ENCODE assay signal across 1 cellular context in the genomic region with DNA sequence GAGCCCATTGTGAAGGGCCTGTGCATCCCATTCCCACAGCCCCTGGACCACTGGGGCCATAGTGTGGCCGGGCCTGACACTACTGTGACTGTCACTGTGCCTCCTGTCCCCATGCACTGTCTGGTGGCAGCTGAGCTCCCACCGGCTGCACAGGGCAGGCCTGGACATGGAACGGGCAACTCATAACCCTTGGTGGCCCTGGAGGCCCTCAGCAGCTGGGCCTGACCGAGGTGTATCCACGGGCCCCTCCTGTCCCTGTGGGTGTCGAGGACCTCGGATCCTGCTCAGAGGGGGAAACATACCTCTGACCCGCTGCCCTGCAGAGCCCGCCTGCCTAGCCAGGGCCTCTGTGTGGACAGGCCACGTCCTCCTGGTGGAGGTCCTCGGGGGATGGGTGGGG.
TF ChIP-seq lines count a peak whose summit lies in the region.

No MANE protein-coding gene starts in this region.

TF ChIP-seq in HepG2, 621 proteins besides CTCF, POLR2A, EP300 and RAD21 (continued from another document):
- TF ChIP-seq, protein P1, sequence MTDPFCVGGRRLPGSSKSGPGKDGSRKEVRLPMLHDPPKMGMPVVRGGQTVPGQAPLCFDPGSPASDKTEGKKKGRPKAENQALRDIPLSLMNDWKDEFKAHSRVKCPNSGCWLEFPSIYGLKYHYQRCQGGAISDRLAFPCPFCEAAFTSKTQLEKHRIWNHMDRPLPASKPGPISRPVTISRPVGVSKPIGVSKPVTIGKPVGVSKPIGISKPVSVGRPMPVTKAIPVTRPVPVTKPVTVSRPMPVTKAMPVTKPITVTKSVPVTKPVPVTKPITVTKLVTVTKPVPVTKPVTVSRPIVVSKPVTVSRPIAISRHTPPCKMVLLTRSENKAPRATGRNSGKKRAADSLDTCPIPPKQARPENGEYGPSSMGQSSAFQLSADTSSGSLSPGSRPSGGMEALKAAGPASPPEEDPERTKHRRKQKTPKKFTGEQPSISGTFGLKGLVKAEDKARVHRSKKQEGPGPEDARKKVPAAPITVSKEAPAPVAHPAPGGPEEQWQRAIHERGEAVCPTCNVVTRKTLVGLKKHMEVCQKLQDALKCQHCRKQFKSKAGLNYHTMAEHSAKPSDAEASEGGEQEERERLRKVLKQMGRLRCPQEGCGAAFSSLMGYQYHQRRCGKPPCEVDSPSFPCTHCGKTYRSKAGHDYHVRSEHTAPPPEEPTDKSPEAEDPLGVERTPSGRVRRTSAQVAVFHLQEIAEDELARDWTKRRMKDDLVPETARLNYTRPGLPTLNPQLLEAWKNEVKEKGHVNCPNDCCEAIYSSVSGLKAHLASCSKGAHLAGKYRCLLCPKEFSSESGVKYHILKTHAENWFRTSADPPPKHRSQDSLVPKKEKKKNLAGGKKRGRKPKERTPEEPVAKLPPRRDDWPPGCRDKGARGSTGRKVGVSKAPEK (CRISPR knock-in tag; IDR thresholded peaks at IDR 0.05; ENCODE audit: borderline replicate concordance), result no peak
- TF ChIP-seq SETDB1 (CRISPR knock-in tag; IDR thresholded peaks at IDR 0.05; ENCODE audit: borderline replicate concordance) (no peak), TFE3 (CRISPR knock-in tag; IDR thresholded peaks at IDR 0.05) (no peak), HOXA7 (CRISPR knock-in tag; IDR thresholded peaks at IDR 0.05) (no peak), ZFX (CRISPR knock-in tag; IDR thresholded peaks at IDR 0.05; ENCODE audit: low read depth) (no peak), ZNF710 (CRISPR knock-in tag; IDR thresholded peaks at IDR 0.05; ENCODE audit: borderline replicate concordance) (no peak), ZNF329 (CRISPR knock-in tag; IDR thresholded peaks at IDR 0.05; ENCODE audit: low read depth) (no peak), ZC3H13 (CRISPR knock-in tag; IDR thresholded peaks at IDR 0.05) (peak; percentile 53; the same call in 1 of the 2 replicates)
- TF ChIP-seq, protein P2, sequence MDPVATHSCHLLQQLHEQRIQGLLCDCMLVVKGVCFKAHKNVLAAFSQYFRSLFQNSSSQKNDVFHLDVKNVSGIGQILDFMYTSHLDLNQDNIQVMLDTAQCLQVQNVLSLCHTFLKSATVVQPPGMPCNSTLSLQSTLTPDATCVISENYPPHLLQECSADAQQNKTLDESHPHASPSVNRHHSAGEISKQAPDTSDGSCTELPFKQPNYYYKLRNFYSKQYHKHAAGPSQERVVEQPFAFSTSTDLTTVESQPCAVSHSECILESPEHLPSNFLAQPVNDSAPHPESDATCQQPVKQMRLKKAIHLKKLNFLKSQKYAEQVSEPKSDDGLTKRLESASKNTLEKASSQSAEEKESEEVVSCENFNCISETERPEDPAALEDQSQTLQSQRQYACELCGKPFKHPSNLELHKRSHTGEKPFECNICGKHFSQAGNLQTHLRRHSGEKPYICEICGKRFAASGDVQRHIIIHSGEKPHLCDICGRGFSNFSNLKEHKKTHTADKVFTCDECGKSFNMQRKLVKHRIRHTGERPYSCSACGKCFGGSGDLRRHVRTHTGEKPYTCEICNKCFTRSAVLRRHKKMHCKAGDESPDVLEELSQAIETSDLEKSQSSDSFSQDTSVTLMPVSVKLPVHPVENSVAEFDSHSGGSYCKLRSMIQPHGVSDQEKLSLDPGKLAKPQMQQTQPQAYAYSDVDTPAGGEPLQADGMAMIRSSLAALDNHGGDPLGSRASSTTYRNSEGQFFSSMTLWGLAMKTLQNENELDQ (CRISPR knock-in tag; IDR thresholded peaks at IDR 0.05; ENCODE audit: borderline replicate concordance), result no peak
- TF ChIP-seq, protein P3, sequence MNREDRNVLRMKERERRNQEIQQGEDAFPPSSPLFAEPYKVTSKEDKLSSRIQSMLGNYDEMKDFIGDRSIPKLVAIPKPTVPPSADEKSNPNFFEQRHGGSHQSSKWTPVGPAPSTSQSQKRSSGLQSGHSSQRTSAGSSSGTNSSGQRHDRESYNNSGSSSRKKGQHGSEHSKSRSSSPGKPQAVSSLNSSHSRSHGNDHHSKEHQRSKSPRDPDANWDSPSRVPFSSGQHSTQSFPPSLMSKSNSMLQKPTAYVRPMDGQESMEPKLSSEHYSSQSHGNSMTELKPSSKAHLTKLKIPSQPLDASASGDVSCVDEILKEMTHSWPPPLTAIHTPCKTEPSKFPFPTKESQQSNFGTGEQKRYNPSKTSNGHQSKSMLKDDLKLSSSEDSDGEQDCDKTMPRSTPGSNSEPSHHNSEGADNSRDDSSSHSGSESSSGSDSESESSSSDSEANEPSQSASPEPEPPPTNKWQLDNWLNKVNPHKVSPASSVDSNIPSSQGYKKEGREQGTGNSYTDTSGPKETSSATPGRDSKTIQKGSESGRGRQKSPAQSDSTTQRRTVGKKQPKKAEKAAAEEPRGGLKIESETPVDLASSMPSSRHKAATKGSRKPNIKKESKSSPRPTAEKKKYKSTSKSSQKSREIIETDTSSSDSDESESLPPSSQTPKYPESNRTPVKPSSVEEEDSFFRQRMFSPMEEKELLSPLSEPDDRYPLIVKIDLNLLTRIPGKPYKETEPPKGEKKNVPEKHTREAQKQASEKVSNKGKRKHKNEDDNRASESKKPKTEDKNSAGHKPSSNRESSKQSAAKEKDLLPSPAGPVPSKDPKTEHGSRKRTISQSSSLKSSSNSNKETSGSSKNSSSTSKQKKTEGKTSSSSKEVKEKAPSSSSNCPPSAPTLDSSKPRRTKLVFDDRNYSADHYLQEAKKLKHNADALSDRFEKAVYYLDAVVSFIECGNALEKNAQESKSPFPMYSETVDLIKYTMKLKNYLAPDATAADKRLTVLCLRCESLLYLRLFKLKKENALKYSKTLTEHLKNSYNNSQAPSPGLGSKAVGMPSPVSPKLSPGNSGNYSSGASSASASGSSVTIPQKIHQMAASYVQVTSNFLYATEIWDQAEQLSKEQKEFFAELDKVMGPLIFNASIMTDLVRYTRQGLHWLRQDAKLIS (CRISPR knock-in tag; IDR thresholded peaks at IDR 0.05), result no peak
